25 cellular contexts compared by ENCODE assay signal in genomic region chr9:130471411-130472183, GRCh38.
"Had no signal": no experiment of that assay in that cellular context is flagged by ENCODE, and none has a peak within 500 bp of the region (broad histone marks: within the 10 kb centered on the region; RNA-seq: fewer than 3 reads in every experiment).

No MANE protein-coding gene starts in this region.

- H3K9me3 Mint-ChIP-seq: activated CD4-positive, alpha-beta T cell treated with anti-CD3 and anti-CD28 coated beads, Interleukin-2, amount 10 ng/mL, durations not matched to agents 7 days and 5 days; activated CD8-positive, alpha-beta T cell treated with anti-CD3 and anti-CD28 coated beads for 36 hours; dendritic cell treated with granulocyte-macrophage colony-stimulating factor and Interleukin-4, amounts not matched to agents 40 ng/mL and 50 ng/mL, for 4 days; naive thymus-derived CD4-positive, alpha-beta T cell had no signal

- H3K27me3 ChIP-seq: ovary, right atrium auricular region, upper lobe of left lung had no signal

- H3K4me1 ChIP-seq: prostate gland, right atrium auricular region, upper lobe of left lung had no signal

- H3K4me3 Mint-ChIP-seq: activated CD4-positive, alpha-beta T cell treated with anti-CD3 and anti-CD28 coated beads, Interleukin-2, amount 10 ng/mL, durations not matched to agents 7 days and 5 days; activated CD8-positive, alpha-beta memory T cell treated with anti-CD3 and anti-CD28 coated beads, Interleukin-2, amount 10 ng/mL, durations not matched to agents 7 days and 5 days; activated CD8-positive, alpha-beta T cell treated with anti-CD3 and anti-CD28 coated beads for 36 hours; dendritic cell treated with granulocyte-macrophage colony-stimulating factor and Interleukin-4, amounts not matched to agents 40 ng/mL and 50 ng/mL, for 4 days; naive thymus-derived CD4-positive, alpha-beta T cell had no signal

- H3K27ac Mint-ChIP-seq: activated CD4-positive, alpha-beta T cell treated with anti-CD3 and anti-CD28 coated beads, Interleukin-2, amount 10 ng/mL, durations not matched to agents 7 days and 5 days; activated CD8-positive, alpha-beta memory T cell treated with anti-CD3 and anti-CD28 coated beads, Interleukin-2, amount 10 ng/mL, durations not matched to agents 7 days and 5 days; activated CD8-positive, alpha-beta T cell treated with anti-CD3 and anti-CD28 coated beads for 36 hours; dendritic cell treated with granulocyte-macrophage colony-stimulating factor and Interleukin-4, amounts not matched to agents 40 ng/mL and 50 ng/mL, for 4 days; naive thymus-derived CD4-positive, alpha-beta T cell had no signal

- ATAC-seq: activated CD4-positive, CD25-positive, alpha-beta regulatory T cell treated with anti-CD3 and anti-CD28 coated beads, Interleukin-2, amount 50 U/mL, for 24 hours; activated CD8-positive, alpha-beta memory T cell treated with anti-CD3 and anti-CD28 coated beads, Interleukin-2, amount 10 ng/mL, durations not matched to agents 7 days and 5 days; activated CD8-positive, alpha-beta T cell treated with anti-CD3 and anti-CD28 coated beads for 36 hours; naive thymus-derived CD4-positive, alpha-beta T cell had no signal

- H3K36me3 ChIP-seq: brain microvascular endothelial cell, neutrophil, ovary had no signal

- H3K4me3 ChIP-seq: lung, ovary, prostate gland, right atrium auricular region, upper lobe of left lung had no signal

- DNase-seq: activated CD4-positive, alpha-beta T cell treated with anti-CD3 and anti-CD28 coated beads, Interleukin-2, amount 10 ng/mL, durations not matched to agents 7 days and 5 days; activated CD8-positive, alpha-beta memory T cell treated with anti-CD3 and anti-CD28 coated beads, Interleukin-2, amount 10 ng/mL, durations not matched to agents 7 days and 5 days; activated CD8-positive, alpha-beta T cell treated with anti-CD3 and anti-CD28 coated beads for 36 hours; activated effector memory CD4-positive, alpha-beta T cell treated with anti-CD3 and anti-CD28 coated beads, Interleukin-2, amount 50 U/mL, for 16 hours; activated naive CD4-positive, alpha-beta T cell treated with anti-CD3 and anti-CD28 coated beads, Interleukin-2, amount 50 U/mL, for 16 hours; activated T-cell treated with anti-CD3 and anti-CD28 coated beads for 4 hours; anterior cingulate cortex; brain microvascular endothelial cell; caudate nucleus; effector CD8-positive, alpha-beta T cell; erythroblast; foreskin fibroblast; kidney; naive thymus-derived CD4-positive, alpha-beta T cell; ovary; stimulated activated CD4-positive, alpha-beta T cell treated with anti-CD3 and anti-CD28 coated beads, Interleukin-4, amount 100 ng/mL, for 24 hours; stimulated activated naive CD4-positive, alpha-beta T cell treated with Interleukin-2 at 50 U/mL for 16 hours; T-helper 2 cell had no signal

- H3K9me3 ChIP-seq: neutrophil, ovary, prostate gland, right atrium auricular region, upper lobe of left lung had no signal

- H3K27ac ChIP-seq: brain microvascular endothelial cell, neutrophil, ovary, prostate gland, right atrium auricular region, upper lobe of left lung had no signal

- H3K4me1 Mint-ChIP-seq: activated CD4-positive, alpha-beta T cell treated with anti-CD3 and anti-CD28 coated beads, Interleukin-2, amount 10 ng/mL, durations not matched to agents 7 days and 5 days; activated CD8-positive, alpha-beta memory T cell treated with anti-CD3 and anti-CD28 coated beads, Interleukin-2, amount 10 ng/mL, durations not matched to agents 7 days and 5 days had no signal

- H3K36me3 Mint-ChIP-seq: activated CD8-positive, alpha-beta memory T cell treated with anti-CD3 and anti-CD28 coated beads, Interleukin-2, amount 10 ng/mL, durations not matched to agents 7 days and 5 days; naive thymus-derived CD4-positive, alpha-beta T cell had no signal
